Comparison of ENCODE assay signal across 1 cellular context in the genomic region with DNA sequence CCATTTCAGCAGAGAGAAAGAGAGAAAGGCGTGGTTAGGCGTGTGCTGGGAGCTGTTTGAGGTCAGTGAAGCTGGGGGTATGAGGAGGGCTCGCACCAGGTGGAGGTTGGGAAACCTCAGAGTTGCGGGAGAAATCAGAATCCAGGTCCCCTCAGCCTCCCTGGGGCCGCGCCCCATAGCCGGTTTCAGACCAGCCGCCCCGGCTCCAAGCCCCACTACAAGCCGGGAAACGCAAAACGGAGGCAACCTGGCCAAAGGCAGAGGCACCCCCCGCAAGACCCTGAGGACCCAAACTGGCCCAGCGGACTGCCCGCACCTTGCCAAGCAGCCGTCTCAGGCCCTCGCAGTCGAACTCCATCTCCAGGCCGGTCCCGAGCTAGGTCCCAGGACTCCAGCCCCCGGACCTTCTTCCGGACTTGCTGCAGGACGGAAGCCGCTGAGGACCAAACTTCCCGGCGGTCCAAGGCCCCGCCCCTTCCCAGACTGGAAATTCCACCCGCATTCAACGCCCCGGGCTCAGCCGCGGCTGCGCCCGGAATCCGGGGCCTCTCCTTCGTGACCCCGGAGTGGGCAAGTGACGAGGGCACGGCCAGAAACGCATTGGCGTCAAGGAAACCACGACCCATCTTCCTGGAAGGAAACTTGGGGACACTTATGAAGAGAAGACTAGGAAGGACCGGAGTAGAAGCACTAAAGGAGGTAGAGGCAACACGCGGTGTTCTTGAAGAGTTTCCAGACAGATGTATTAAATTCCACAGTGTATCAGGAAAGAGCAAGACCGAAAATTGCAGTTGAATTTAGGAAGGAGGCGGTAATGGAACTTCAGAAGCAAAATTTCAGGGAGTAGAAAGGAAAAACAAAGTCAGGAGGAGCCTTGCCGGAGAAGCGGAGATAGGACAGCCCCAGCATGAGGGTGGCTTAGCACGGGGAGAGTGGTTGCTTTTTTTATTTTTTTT.
TF ChIP-seq lines count a peak whose summit lies in the region.

Gene UEVLD (minus strand): TSS at position 438 of the 956 bp plus-strand sequence. CDS start 80 bp downstream, at position 358.

TF ChIP-seq in K562, 482 proteins besides CTCF, POLR2A, EP300 and RAD21 (continued from another document and continues in another):
- TF ChIP-seq DIDO1 (tag; IDR thresholded peaks at IDR 0.05; ENCODE audit: low read depth) = 0 out of 2 replicates have a peak, but pooled peaks have one; percentile 21
- peak; percentile 45; the same call in 1 of the 2 replicates for TF ChIP-seq SMARCA4 (IDR thresholded peaks at IDR 0.05)
- no peak for TF ChIP-seq E2F4 (CRISPR knock-in tag; IDR thresholded peaks at IDR 0.05; ENCODE audit: low read depth)
- TF ChIP-seq RBM22 (IDR thresholded peaks at IDR 0.05; ENCODE audit: low read depth, low read length, poor library complexity, severe bottlenecking) = no peak
- TF ChIP-seq KDM5B (IDR thresholded peaks at IDR 0.05; ENCODE audit: insufficient replicate concordance, low read depth, low read length) = peak; percentile 95
- TF ChIP-seq ZNF780A (CRISPR knock-in tag; IDR thresholded peaks at IDR 0.05) = no peak
- no peak; a peak in 1 of 4 replicates for TF ChIP-seq ARNT (IDR thresholded peaks at IDR 0.05)
- TF ChIP-seq ZNF347 (CRISPR knock-in tag; IDR thresholded peaks at IDR 0.05; ENCODE audit: low read depth) = no peak
- TF ChIP-seq CUX1 (CRISPR knock-in tag; IDR thresholded peaks at IDR 0.05) = no peak
- TF ChIP-seq DDX20 (tag; IDR thresholded peaks at IDR 0.05; ENCODE audit: low read depth) = no peak
- TF ChIP-seq ZNF561 (CRISPR knock-in tag; conservative IDR thresholded peaks at IDR 0.05) = no peak
- TF ChIP-seq ZNF212 (CRISPR knock-in tag; IDR thresholded peaks at IDR 0.05) = 0 out of 2 replicates have a peak, but pooled peaks have one; percentile 27
- TF ChIP-seq PCBP1 (IDR thresholded peaks at IDR 0.05; ENCODE audit: low read depth, low read length, poor library complexity, severe bottlenecking) = no peak
- no peak for TF ChIP-seq BRD9 (IDR thresholded peaks at IDR 0.05; ENCODE audit: low read depth, partially characterized antibody)
- TF ChIP-seq BDP1 (IDR thresholded peaks at IDR 0.05; ENCODE audit: insufficient read depth, insufficient read length) = no peak
- no peak for TF ChIP-seq FOXM1 (IDR thresholded peaks at IDR 0.05; ENCODE audit: low read depth)
- no peak for TF ChIP-seq FOXM1 (CRISPR knock-in tag; IDR thresholded peaks at IDR 0.05; ENCODE audit: low read depth)
- peak; percentile 61; the same call in 1 of the 2 replicates for TF ChIP-seq POLR2AphosphoS5 (IDR thresholded peaks at IDR 0.05; ENCODE audit: control insufficient read depth, insufficient read depth, low read depth, low read length)
- no peak for TF ChIP-seq ZNF316 (IDR thresholded peaks at IDR 0.05)
- TF ChIP-seq MBD2 (IDR thresholded peaks at IDR 0.05; ENCODE audit: borderline replicate concordance, low read depth) = peak; percentile 69
- no peak for TF ChIP-seq ZNF124 (CRISPR knock-in tag; IDR thresholded peaks at IDR 0.05)
- no peak for TF ChIP-seq NR4A1 (CRISPR knock-in tag; IDR thresholded peaks at IDR 0.05)
- TF ChIP-seq NR4A1 (tag; IDR thresholded peaks at IDR 0.05) = no peak
- TF ChIP-seq, protein P1, sequence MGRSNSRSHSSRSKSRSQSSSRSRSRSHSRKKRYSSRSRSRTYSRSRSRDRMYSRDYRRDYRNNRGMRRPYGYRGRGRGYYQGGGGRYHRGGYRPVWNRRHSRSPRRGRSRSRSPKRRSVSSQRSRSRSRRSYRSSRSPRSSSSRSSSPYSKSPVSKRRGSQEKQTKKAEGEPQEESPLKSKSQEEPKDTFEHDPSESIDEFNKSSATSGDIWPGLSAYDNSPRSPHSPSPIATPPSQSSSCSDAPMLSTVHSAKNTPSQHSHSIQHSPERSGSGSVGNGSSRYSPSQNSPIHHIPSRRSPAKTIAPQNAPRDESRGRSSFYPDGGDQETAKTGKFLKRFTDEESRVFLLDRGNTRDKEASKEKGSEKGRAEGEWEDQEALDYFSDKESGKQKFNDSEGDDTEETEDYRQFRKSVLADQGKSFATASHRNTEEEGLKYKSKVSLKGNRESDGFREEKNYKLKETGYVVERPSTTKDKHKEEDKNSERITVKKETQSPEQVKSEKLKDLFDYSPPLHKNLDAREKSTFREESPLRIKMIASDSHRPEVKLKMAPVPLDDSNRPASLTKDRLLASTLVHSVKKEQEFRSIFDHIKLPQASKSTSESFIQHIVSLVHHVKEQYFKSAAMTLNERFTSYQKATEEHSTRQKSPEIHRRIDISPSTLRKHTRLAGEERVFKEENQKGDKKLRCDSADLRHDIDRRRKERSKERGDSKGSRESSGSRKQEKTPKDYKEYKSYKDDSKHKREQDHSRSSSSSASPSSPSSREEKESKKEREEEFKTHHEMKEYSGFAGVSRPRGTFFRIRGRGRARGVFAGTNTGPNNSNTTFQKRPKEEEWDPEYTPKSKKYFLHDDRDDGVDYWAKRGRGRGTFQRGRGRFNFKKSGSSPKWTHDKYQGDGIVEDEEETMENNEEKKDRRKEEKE (IDR thresholded peaks at IDR 0.05; ENCODE audit: borderline replicate concordance in 1 of 2, control insufficient read depth in 1 of 2, low read depth in 2 of 2, low read length in 1 of 2) = no peak
- no peak for TF ChIP-seq IRF1 (CRISPR knock-in tag; IDR thresholded peaks at IDR 0.05; ENCODE audit: borderline replicate concordance)
- TF ChIP-seq, protein P2, sequence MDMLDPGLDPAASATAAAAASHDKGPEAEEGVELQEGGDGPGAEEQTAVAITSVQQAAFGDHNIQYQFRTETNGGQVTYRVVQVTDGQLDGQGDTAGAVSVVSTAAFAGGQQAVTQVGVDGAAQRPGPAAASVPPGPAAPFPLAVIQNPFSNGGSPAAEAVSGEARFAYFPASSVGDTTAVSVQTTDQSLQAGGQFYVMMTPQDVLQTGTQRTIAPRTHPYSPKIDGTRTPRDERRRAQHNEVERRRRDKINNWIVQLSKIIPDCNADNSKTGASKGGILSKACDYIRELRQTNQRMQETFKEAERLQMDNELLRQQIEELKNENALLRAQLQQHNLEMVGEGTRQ (CRISPR knock-in tag; IDR thresholded peaks at IDR 0.05) = no peak
- TF ChIP-seq POLR3G (IDR thresholded peaks at IDR 0.05; ENCODE audit: extremely low read depth, insufficient read length, insufficient replicate concordance) = no peak
- TF ChIP-seq PURB (CRISPR knock-in tag; IDR thresholded peaks at IDR 0.05; ENCODE audit: low read depth) = no peak
- no peak for TF ChIP-seq PHB2 (IDR thresholded peaks at IDR 0.05; ENCODE audit: low read depth)
- TF ChIP-seq RBM25 (IDR thresholded peaks at IDR 0.05; ENCODE audit: low read depth, low read length, severe bottlenecking) = no peak
- TF ChIP-seq CGGBP1 (CRISPR knock-in tag; IDR thresholded peaks at IDR 0.05) = no peak
- TF ChIP-seq, protein P3, sequence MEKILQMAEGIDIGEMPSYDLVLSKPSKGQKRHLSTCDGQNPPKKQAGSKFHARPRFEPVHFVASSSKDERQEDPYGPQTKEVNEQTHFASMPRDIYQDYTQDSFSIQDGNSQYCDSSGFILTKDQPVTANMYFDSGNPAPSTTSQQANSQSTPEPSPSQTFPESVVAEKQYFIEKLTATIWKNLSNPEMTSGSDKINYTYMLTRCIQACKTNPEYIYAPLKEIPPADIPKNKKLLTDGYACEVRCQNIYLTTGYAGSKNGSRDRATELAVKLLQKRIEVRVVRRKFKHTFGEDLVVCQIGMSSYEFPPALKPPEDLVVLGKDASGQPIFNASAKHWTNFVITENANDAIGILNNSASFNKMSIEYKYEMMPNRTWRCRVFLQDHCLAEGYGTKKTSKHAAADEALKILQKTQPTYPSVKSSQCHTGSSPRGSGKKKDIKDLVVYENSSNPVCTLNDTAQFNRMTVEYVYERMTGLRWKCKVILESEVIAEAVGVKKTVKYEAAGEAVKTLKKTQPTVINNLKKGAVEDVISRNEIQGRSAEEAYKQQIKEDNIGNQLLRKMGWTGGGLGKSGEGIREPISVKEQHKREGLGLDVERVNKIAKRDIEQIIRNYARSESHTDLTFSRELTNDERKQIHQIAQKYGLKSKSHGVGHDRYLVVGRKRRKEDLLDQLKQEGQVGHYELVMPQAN (IDR thresholded peaks at IDR 0.05; ENCODE audit: borderline replicate concordance) = peak; percentile 63; the same call in 1 of the 2 replicates
- no peak for TF ChIP-seq FOXJ3 (CRISPR knock-in tag; IDR thresholded peaks at IDR 0.05)
- TF ChIP-seq EP400 (IDR thresholded peaks at IDR 0.05) = peak; percentile 75
- TF ChIP-seq PCBP2 (IDR thresholded peaks at IDR 0.05; ENCODE audit: low read depth, low read length, poor library complexity, severe bottlenecking) = no peak
- TF ChIP-seq FUS (optimal IDR thresholded peaks at IDR 0.05; ENCODE audit: low read depth, low read length) = no peak
- TF ChIP-seq, protein P4, sequence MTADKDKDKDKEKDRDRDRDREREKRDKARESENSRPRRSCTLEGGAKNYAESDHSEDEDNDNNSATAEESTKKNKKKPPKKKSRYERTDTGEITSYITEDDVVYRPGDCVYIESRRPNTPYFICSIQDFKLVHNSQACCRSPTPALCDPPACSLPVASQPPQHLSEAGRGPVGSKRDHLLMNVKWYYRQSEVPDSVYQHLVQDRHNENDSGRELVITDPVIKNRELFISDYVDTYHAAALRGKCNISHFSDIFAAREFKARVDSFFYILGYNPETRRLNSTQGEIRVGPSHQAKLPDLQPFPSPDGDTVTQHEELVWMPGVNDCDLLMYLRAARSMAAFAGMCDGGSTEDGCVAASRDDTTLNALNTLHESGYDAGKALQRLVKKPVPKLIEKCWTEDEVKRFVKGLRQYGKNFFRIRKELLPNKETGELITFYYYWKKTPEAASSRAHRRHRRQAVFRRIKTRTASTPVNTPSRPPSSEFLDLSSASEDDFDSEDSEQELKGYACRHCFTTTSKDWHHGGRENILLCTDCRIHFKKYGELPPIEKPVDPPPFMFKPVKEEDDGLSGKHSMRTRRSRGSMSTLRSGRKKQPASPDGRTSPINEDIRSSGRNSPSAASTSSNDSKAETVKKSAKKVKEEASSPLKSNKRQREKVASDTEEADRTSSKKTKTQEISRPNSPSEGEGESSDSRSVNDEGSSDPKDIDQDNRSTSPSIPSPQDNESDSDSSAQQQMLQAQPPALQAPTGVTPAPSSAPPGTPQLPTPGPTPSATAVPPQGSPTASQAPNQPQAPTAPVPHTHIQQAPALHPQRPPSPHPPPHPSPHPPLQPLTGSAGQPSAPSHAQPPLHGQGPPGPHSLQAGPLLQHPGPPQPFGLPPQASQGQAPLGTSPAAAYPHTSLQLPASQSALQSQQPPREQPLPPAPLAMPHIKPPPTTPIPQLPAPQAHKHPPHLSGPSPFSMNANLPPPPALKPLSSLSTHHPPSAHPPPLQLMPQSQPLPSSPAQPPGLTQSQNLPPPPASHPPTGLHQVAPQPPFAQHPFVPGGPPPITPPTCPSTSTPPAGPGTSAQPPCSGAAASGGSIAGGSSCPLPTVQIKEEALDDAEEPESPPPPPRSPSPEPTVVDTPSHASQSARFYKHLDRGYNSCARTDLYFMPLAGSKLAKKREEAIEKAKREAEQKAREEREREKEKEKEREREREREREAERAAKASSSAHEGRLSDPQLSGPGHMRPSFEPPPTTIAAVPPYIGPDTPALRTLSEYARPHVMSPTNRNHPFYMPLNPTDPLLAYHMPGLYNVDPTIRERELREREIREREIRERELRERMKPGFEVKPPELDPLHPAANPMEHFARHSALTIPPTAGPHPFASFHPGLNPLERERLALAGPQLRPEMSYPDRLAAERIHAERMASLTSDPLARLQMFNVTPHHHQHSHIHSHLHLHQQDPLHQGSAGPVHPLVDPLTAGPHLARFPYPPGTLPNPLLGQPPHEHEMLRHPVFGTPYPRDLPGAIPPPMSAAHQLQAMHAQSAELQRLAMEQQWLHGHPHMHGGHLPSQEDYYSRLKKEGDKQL (CRISPR knock-in tag; IDR thresholded peaks at IDR 0.05; ENCODE audit: borderline replicate concordance) = no peak
